ENCODE assay signal across 9 cellular contexts in genomic region chr3:139934557-139935070, GRCh38. TPM values are rescaled to one million over a fixed set of nuclear protein-coding genes. Genes with fewer than 3 reads are reported as not detected.
DNase-seq lines count a peak whose midpoint lies in the region; ATAC-seq, FAIRE-seq and TF ChIP-seq lines count a peak whose summit lies in the region.
"Had no signal": no experiment of that assay in that cellular context is flagged by ENCODE, and none has a peak within 500 bp of the region (broad histone marks: within the 10 kb centered on the region; RNA-seq: fewer than 3 reads in every experiment).

No MANE protein-coding gene starts in this region.

- H3K9me3 ChIP-seq in kidney (ENCODE audit: control insufficient read depth in 1 of 2, low read length in 2 of 2), result no peaks in the 10 kb centered on the region

- no peak for DNase-seq in natural killer cell treated with Interleukin-12 subunit alpha and Interleukin-12 subunit beta and Interleukin-15 and Interleukin-18, amount 100 ng/mL, for 72 hours (ENCODE audit: low spot score)
- DNase-seq in natural killer cell (no peak), NCI-H2029 treated with DMSO at 0.1 percent for 48 hours (lab: John Stamatoyannopoulos, UW) (peak; percentile 46), bronchial epithelial cell (ENCODE audit: low read depth) (peak; percentile 31), kidney (peak; percentile 89), smooth muscle cell of the brain vasculature (ENCODE audit: low read depth, low spot score) (peak; percentile 23)
- DNase-seq in naive thymus-derived CD8-positive, alpha-beta T cell, result no peak

- H3K27ac Mint-ChIP-seq in natural killer cell treated with Interleukin-12 subunit alpha and Interleukin-12 subunit beta and Interleukin-15 and Interleukin-18, amount 100 ng/mL, for 72 hours, result no peak overlapping the region
- no peak overlapping the region for H3K27ac Mint-ChIP-seq in natural killer cell
- no peak overlapping the region for H3K27ac Mint-ChIP-seq in naive thymus-derived CD8-positive, alpha-beta T cell
- H3K27ac Mint-ChIP-seq: stimulated activated naive CD8-positive, alpha-beta T cell treated with anti-CD3 and anti-CD28 coated beads, Interleukin-15, Interleukin-2, amounts not matched to agents 100 ng/mL and 50 ng/mL, for 24 hours had no signal

- intact Hi-C loops in natural killer cell (cut with micrococcal nuclease), result no loop called here
- intact Hi-C loops in kidney (cut with DNase I), result no loop called here

- no peak for TF ChIP-seq CTCF in natural killer cell (IDR thresholded peaks at IDR 0.05)
- peak; percentile 46 for TF ChIP-seq CTCF in bronchial epithelial cell (IDR thresholded peaks at IDR 0.05; ENCODE audit: insufficient read depth, low read length, severe bottlenecking)
- TF ChIP-seq CTCF in kidney (IDR thresholded peaks at IDR 0.05; ENCODE audit: borderline replicate concordance, extremely low read depth, insufficient read depth), result peak; percentile 45

- peak; percentile 28 to 50 for ATAC-seq in natural killer cell treated with Interleukin-12 subunit alpha and Interleukin-12 subunit beta and Interleukin-15 and Interleukin-18, amount 100 ng/mL, for 72 hours
- no peak for ATAC-seq in natural killer cell
- no peak for ATAC-seq in naive thymus-derived CD8-positive, alpha-beta T cell
- no peak for ATAC-seq in HG02884 (IDR thresholded peaks at IDR 0.05; ENCODE audit: unreplicated experiment)

- H3K4me3 ChIP-seq in bronchial epithelial cell (ENCODE audit: low read depth, low read length) (peak overlapping the region; percentile 22), kidney (ENCODE audit: low read length in 2 of 2) (peak overlapping the region in 1 of 2 donors; percentile 63)

- H3K4me3 Mint-ChIP-seq in natural killer cell treated with Interleukin-12 subunit alpha and Interleukin-12 subunit beta and Interleukin-15 and Interleukin-18, amount 100 ng/mL, for 72 hours, result no peak overlapping the region
- H3K4me3 Mint-ChIP-seq in natural killer cell, result no peak overlapping the region
- H3K4me3 Mint-ChIP-seq in naive thymus-derived CD8-positive, alpha-beta T cell, result peak overlapping the region in 3 of 10 donors; percentile 20 to 49 (median 42)
- H3K4me3 Mint-ChIP-seq: stimulated activated naive CD8-positive, alpha-beta T cell treated with anti-CD3 and anti-CD28 coated beads, Interleukin-15, Interleukin-2, amounts not matched to agents 100 ng/mL and 50 ng/mL, for 24 hours had no signal

- no peak overlapping the region for H3K9ac ChIP-seq in kidney (ENCODE audit: low read length in 2 of 2)

- no peaks in the 10 kb centered on the region for H3K4me1 Mint-ChIP-seq in natural killer cell treated with Interleukin-12 subunit alpha and Interleukin-12 subunit beta and Interleukin-15 and Interleukin-18, amount 100 ng/mL, for 72 hours (ENCODE audit: low read depth in 2 of 2)
- no peaks in the 10 kb centered on the region for H3K4me1 Mint-ChIP-seq in natural killer cell
- H3K4me1 Mint-ChIP-seq in naive thymus-derived CD8-positive, alpha-beta T cell, result peaks cover 2 to 11% (median 8%) of the 10 kb centered on the region in 4 donors

- H3K4me1 ChIP-seq in kidney (ENCODE audit: control insufficient read depth in 1 of 2, insufficient read depth in 1 of 2, low read depth in 1 of 2, low read length in 2 of 2), result peaks cover 0 to 13% of the 10 kb centered on the region in 2 donors

- POLR2A ChIA-PET in naive thymus-derived CD8-positive, alpha-beta T cell (lab: Charles Lee), result no interaction called here

- H3K27ac ChIP-seq in kidney (ENCODE audit: low read depth in 2 of 2, low read length in 2 of 2), result no peak overlapping the region

- H3K27me3 Mint-ChIP-seq in natural killer cell treated with Interleukin-12 subunit alpha and Interleukin-12 subunit beta and Interleukin-15 and Interleukin-18, amount 100 ng/mL, for 72 hours, result peaks cover 35 to 42% of the 10 kb centered on the region in 2 donors
- H3K27me3 Mint-ChIP-seq in natural killer cell (ENCODE audit: low read depth in 2 of 2), result peaks cover 29 to 49% of the 10 kb centered on the region in 2 donors
- H3K27me3 Mint-ChIP-seq in naive thymus-derived CD8-positive, alpha-beta T cell, result peaks cover 36 to 63% (median 51%) of the 10 kb centered on the region in 5 donors

- H3K36me3 ChIP-seq in bronchial epithelial cell (ENCODE audit: control insufficient read depth, insufficient read depth, low read length), result no peaks in the 10 kb centered on the region
- H3K36me3 ChIP-seq in kidney (ENCODE audit: control insufficient read depth in 1 of 2, insufficient read depth in 2 of 2, low read length in 2 of 2), result no peaks in the 10 kb centered on the region

- peaks cover 10% of the 10 kb centered on the region for H3K27me3 ChIP-seq in bronchial epithelial cell (ENCODE audit: control insufficient read depth, insufficient read depth, low read length)

- no peaks in the 10 kb centered on the region for H3K9me3 Mint-ChIP-seq in natural killer cell treated with Interleukin-12 subunit alpha and Interleukin-12 subunit beta and Interleukin-15 and Interleukin-18, amount 100 ng/mL, for 72 hours
- peaks cover 0 to 3% of the 10 kb centered on the region in 2 donors for H3K9me3 Mint-ChIP-seq in natural killer cell
- H3K9me3 Mint-ChIP-seq in naive thymus-derived CD8-positive, alpha-beta T cell, result no peaks in the 10 kb centered on the region
- H3K9me3 Mint-ChIP-seq: stimulated activated naive CD8-positive, alpha-beta T cell treated with anti-CD3 and anti-CD28 coated beads, Interleukin-15, Interleukin-2, amounts not matched to agents 100 ng/mL and 50 ng/mL, for 24 hours had no signal

- no peaks in the 10 kb centered on the region for H3K36me3 Mint-ChIP-seq in natural killer cell treated with Interleukin-12 subunit alpha and Interleukin-12 subunit beta and Interleukin-15 and Interleukin-18, amount 100 ng/mL, for 72 hours
- no peaks in the 10 kb centered on the region for H3K36me3 Mint-ChIP-seq in natural killer cell
- H3K36me3 Mint-ChIP-seq in naive thymus-derived CD8-positive, alpha-beta T cell, result peaks cover 0 to 5% (median 3%) of the 10 kb centered on the region in 3 donors

- no peak for FAIRE-seq in bronchial epithelial cell (lab: Jason Lieb, UNC)
- FAIRE-seq in kidney (lab: Jason Lieb, UNC), result no peak

RNA-seq across cellular contexts. Expression of gene CLSTN2, which starts 0.4 kb away (rescaled TPM):
- total RNA-seq in natural killer cell treated with Interleukin-12 subunit alpha and Interleukin-12 subunit beta and Interleukin-15 and Interleukin-18, amount 100 ng/mL, for 72 hours, result not detected
- under 1 TPM in 1 of 3 donors, not detected in 2; 0.05 TPM for total RNA-seq in natural killer cell
- total RNA-seq in bronchial epithelial cell, result under 0.01 and 0.26 TPM in 2 replicates
- 12.0 TPM for total RNA-seq in kidney
- polyA plus RNA-seq in kidney (ENCODE audit: insufficient read depth, low read depth, low replicate concordance), result 2.0 TPM
- total RNA-seq in naive thymus-derived CD8-positive, alpha-beta T cell, result not detected
- not detected for polyA plus RNA-seq in naive thymus-derived CD8-positive, alpha-beta T cell

Comparison
In these comparisons a context has a peak if more than half of its experiments do, and no peak if none do; other contexts are left out.
1. ATAC-seq: peak in natural killer cell treated with Interleukin-12 subunit alpha and Interleukin-12 subunit beta and Interleukin-15 and Interleukin-18, amount 100 ng/mL, for 72 hours (2 of 2); none in natural killer cell (0 of 3), naive thymus-derived CD8-positive, alpha-beta T cell (0 of 2) and HG02884 (single experiment).
2. DNase-seq: peak in NCI-H2029 treated with DMSO at 0.1 percent for 48 hours (single experiment), bronchial epithelial cell (single experiment), kidney (single experiment) and smooth muscle cell of the brain vasculature (single experiment); none in natural killer cell treated with Interleukin-12 subunit alpha and Interleukin-12 subunit beta and Interleukin-15 and Interleukin-18, amount 100 ng/mL, for 72 hours (single experiment), natural killer cell (single experiment) and naive thymus-derived CD8-positive, alpha-beta T cell (0 of 10).
3. RNA of gene CLSTN2, which starts 0.4 kb away (total RNA-seq): 12.0 TPM in kidney (single experiment); under 0.01 to 0.26 TPM in bronchial epithelial cell, not detected in natural killer cell treated with Interleukin-12 subunit alpha and Interleukin-12 subunit beta and Interleukin-15 and Interleukin-18, amount 100 ng/mL, for 72 hours, 0.05 TPM in natural killer cell and not detected in naive thymus-derived CD8-positive, alpha-beta T cell; every median in the first group is over 10 times any median in the second.